ENCODE assay signal across 9 cellular contexts in genomic region chr10:126013489-126014281, GRCh38.
DNase-seq lines count a peak whose midpoint lies in the region; ATAC-seq lines count a peak whose summit lies in the region.
"Had no signal": no experiment of that assay in that cellular context is flagged by ENCODE, and none has a peak within 500 bp of the region (broad histone marks: within the 10 kb centered on the region; RNA-seq: fewer than 3 reads in every experiment).

No MANE protein-coding gene starts in this region.

- no peak for ATAC-seq in esophagus mucosa

- peak; percentile 40 for DNase-seq in ELF-1 (ENCODE audit: low read depth, low spot score)
- DNase-seq in H4 (ENCODE audit: low spot score): peak; percentile 75
- DNase-seq in SK-MEL-5 (ENCODE audit: low read depth, low spot score): peak; percentile 3
- DNase-seq in kidney glomerular epithelial cell (lab: John Stamatoyannopoulos, UW): peak; percentile 73
- DNase-seq in NCI-H2171 (lab: John Stamatoyannopoulos, UW): no peak
- no peak for DNase-seq in stimulated activated naive CD4-positive, alpha-beta T cell treated with Interleukin-2 at 50 U/mL for 16 hours (lab: John Stamatoyannopoulos, UW)
- no peak for DNase-seq in NCI-H2029 (lab: John Stamatoyannopoulos, UW)
- DNase-seq: left cardiac atrium had no signal

- in situ Hi-C loops in SK-MEL-5 (cut with HindIII; ENCODE audit: low pct_unique_long_range_greater_than_20kb, low sequenced_read_pairs): no loop called here

Comparison
In these comparisons a context has a peak if more than half of its experiments do, and no peak if none do; other contexts are left out.
1. DNase-seq: peak in ELF-1 (single experiment), H4 (single experiment), SK-MEL-5 (single experiment) and kidney glomerular epithelial cell (single experiment); none in NCI-H2171 (single experiment), stimulated activated naive CD4-positive, alpha-beta T cell treated with Interleukin-2 at 50 U/mL for 16 hours (single experiment) and NCI-H2029 (single experiment).